Comparison of ENCODE assay signal across 24 cellular contexts in the genomic region with DNA sequence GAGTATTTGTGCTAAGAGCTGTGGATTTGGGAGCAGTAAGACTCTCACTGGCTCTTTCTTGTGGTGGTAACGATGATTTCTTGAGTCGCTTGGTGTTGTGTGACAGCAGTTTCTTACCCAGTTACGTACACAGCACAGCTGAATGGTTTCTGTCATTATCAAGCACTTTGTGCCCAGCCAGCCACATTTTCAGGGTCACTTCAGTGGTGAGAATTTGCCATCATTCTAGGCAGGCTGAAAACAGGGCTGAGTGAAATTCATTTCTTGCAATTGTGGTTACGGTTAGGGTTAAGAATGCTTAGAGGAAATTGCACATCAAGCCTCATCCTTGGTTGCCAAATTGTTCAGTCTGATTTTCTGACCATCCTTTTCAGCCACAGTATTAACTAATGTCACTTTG.
"Had no signal": no experiment of that assay in that cellular context is flagged by ENCODE, and none has a peak within 500 bp of the region (broad histone marks: within the 10 kb centered on the region; RNA-seq: fewer than 3 reads in every experiment).

No MANE protein-coding gene starts in this region.

- ATAC-seq: activated CD4-positive, CD25-positive, alpha-beta regulatory T cell treated with anti-CD3 and anti-CD28 coated beads, Interleukin-2, amount 50 U/mL, for 24 hours; activated naive CD8-positive, alpha-beta T cell treated with anti-CD3 and anti-CD28 coated beads, Interleukin-2, amount 50 U/mL, for 24 hours; activated T-cell treated with anti-CD3 and anti-CD28 coated beads, Interleukin-2, amount 50 U/mL, for 72 hours; body of pancreas; esophagus mucosa had no signal

- DNase-seq: activated CD4-positive, alpha-beta memory T cell treated with anti-CD3 and anti-CD28 coated beads, Interleukin-2, amount 10 ng/mL, durations not matched to agents 7 days and 5 days; activated CD4-positive, alpha-beta T cell treated with anti-CD3 and anti-CD28 coated beads, Interleukin-2, amount 10 ng/mL, durations not matched to agents 24 days and 14 days; activated effector memory CD4-positive, alpha-beta T cell treated with Interleukin-2 at 50 U/mL for 16 hours; activated naive CD4-positive, alpha-beta T cell treated with anti-CD3 and anti-CD28 coated beads, Interleukin-2, amount 10 ng/mL, durations not matched to agents 7 days and 5 days; activated naive CD8-positive, alpha-beta T cell treated with anti-CD3 and anti-CD28 coated beads, Interleukin-2, amount 50 U/mL, for 24 hours; activated T-cell treated with anti-CD3 and anti-CD28 coated beads, Interleukin-2, amount 50 U/mL, for 72 hours; anterior cingulate cortex; body of pancreas; effector CD8-positive, alpha-beta T cell; foreskin melanocyte; occipital lobe; posterior cingulate gyrus; sigmoid colon; spleen; stimulated activated CD4-positive, alpha-beta T cell treated with anti-CD3 and anti-CD28 coated beads, Interleukin-4, amount 100 ng/mL, for 24 hours; stimulated activated naive CD4-positive, alpha-beta T cell treated with Interleukin-2 at 50 U/mL for 16 hours; T-helper 1 cell had no signal

- H3K4me2 ChIP-seq: hepatocyte had no signal

- H3K27me3 ChIP-seq: body of pancreas, cardiac muscle cell, hepatocyte, sigmoid colon, vagina had no signal

- H3K36me3 ChIP-seq: cardiac muscle cell, sigmoid colon, spleen, thoracic aorta, vagina had no signal

- H3K9me3 ChIP-seq: body of pancreas, sigmoid colon, spleen, thoracic aorta, vagina had no signal

- H3K4me1 ChIP-seq: body of pancreas, sigmoid colon, spleen, vagina had no signal

- H2AFZ ChIP-seq: hepatocyte had no signal

- H3K4me3 ChIP-seq: body of pancreas, cardiac muscle cell, hepatocyte, sigmoid colon, spleen, thoracic aorta, vagina had no signal

- H3K79me2 ChIP-seq: hepatocyte had no signal

- H3K27ac ChIP-seq: body of pancreas, cardiac muscle cell, hepatocyte, sigmoid colon, spleen, thoracic aorta, vagina, VCaP had no signal
